Comparison of ENCODE assay signal across 8 cellular contexts in the genomic region with DNA sequence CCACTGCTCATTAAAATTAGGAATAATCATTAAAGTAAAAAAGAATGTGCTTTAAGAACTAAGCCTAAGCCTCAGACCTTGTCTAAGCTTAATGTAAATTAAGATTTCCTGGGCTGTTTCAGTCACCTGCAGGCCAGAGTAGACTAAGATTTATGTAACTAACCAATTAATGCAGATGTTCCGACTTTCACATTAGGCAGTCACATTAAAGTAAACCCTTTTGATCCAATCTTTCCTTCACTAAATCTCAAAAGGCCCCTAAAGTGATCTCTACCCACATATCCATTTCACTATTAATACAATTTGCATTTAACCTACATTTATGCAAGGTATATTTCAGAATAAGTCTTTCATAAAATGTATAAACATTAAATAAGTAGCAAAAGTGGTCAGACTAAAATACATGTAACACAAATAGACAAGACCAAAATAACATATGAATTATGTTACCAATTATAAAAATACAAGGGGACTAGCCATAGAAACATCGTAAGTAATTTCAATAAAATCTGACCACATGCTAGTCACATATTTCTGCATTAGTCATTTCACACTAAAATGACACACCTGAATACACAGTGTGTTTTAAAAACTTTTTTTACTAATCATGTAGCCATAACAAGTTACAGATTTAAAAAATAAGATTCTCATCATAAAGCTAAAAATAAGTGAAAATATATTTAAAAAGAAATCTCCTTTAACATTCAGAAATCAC. TPM values are rescaled to one million over a fixed set of nuclear protein-coding genes. Genes with fewer than 3 reads are reported as not detected.
DNase-seq lines count a peak whose midpoint lies in the region; ATAC-seq, FAIRE-seq and TF ChIP-seq lines count a peak whose summit lies in the region.

No MANE protein-coding gene starts in this region.

- H3K9me3 ChIP-seq in HEK293 (ENCODE audit: control insufficient read depth, insufficient read depth, low read depth, low read length) (no peaks in the 10 kb centered on the region), lower lobe of right lung (no peaks in the 10 kb centered on the region), uterus (no peaks in the 10 kb centered on the region), Peyer's patch (no peaks in the 10 kb centered on the region)

- ATAC-seq in activated B cell treated with CpG ODN at 0.5 μM for 24 hours (ENCODE audit: low read depth) (peak; percentile 51), lower lobe of right lung (no peak)

- intact Hi-C loops in activated B cell treated with CpG ODN at 0.5 μM for 24 hours (cut with micrococcal nuclease), result loop anchor here (1.0 kb wide), 1 partner anchor 8 kb away; the partner anchor contains the start of gene NR3C1
- intact Hi-C loops in lower lobe of right lung (cut with DNase I), result no loop called here
- intact Hi-C loops in uterus (cut with DNase I; ENCODE audit: low total_unique reads), result no loop called here

- peaks cover 36% of the 10 kb centered on the region for H3K4me1 ChIP-seq in HEK293 (ENCODE audit: control insufficient read depth, insufficient read depth, low read length)
- peaks cover 94% of the 10 kb centered on the region for H3K4me1 ChIP-seq in lower lobe of right lung
- peaks cover 0 to 5% of the 10 kb centered on the region in 2 donors for H3K4me1 ChIP-seq in uterus
- peaks cover 0 to 35% (median 12%) of the 10 kb centered on the region in 4 donors for H3K4me1 ChIP-seq in Peyer's patch

- TF ChIP-seq POLR2A in GM12891 (IDR thresholded peaks at IDR 0.05; ENCODE audit: low read depth, low read length) (no peak), uterus (IDR thresholded peaks at IDR 0.05) (no peak), Peyer's patch (IDR thresholded peaks at IDR 0.05) (no peak)

- no peaks in the 10 kb centered on the region for H3K9me3 Mint-ChIP-seq in activated B cell treated with CpG ODN at 0.5 μM for 24 hours

- H3K4me3 ChIP-seq in HEK293 (ENCODE audit: low read depth, low read length) (no peak overlapping the region), lower lobe of right lung (peak overlapping the region; percentile 92), uterus (no peak overlapping the region), Peyer's patch (peak overlapping the region in 1 of 4 donors; percentile 15)

- POLR2A ChIA-PET in HEK293 (lab: Yijun Ruan, JAX) (no interaction called here), activated B cell treated with CpG ODN at 0.5 μM for 24 hours (lab: Charles Lee) (interaction anchor here (1.8 to 2.7 kb wide), 2 partner anchors 9 to 393 kb away, joined by 9 to 11 read pairs; no protein-coding TSS in a partner anchor)

- H3K4me1 Mint-ChIP-seq in activated B cell treated with CpG ODN at 0.5 μM for 24 hours, result peaks cover 89% of the 10 kb centered on the region

- peaks cover 34% of the 10 kb centered on the region for H3K36me3 Mint-ChIP-seq in activated B cell treated with CpG ODN at 0.5 μM for 24 hours (ENCODE audit: low read depth)

- no peak for DNase-seq in GM12891 (ENCODE audit: insufficient read length, low spot score)
- DNase-seq in activated B cell treated with CpG ODN at 0.5 μM for 24 hours, result no peak
- no peak for DNase-seq in lower lobe of right lung
- DNase-seq in uterus, result no peak
- DNase-seq in Peyer's patch, result no peak
- no peak for DNase-seq in NCI-H128 (lab: John Stamatoyannopoulos, UW; ENCODE audit: unreplicated experiment)
- no peak for DNase-seq in SW480 (ENCODE audit: low spot score)

- peak overlapping the region; percentile 75 for H3K4me3 Mint-ChIP-seq in activated B cell treated with CpG ODN at 0.5 μM for 24 hours

- CTCF ChIA-PET in HEK293 (lab: Yijun Ruan, JAX) (interaction anchor here (0.6 to 1.0 kb wide), 2 partner anchors 392 to 682 kb away, joined by 3 read pairs; no protein-coding TSS in a partner anchor), activated B cell treated with CpG ODN at 0.5 μM for 24 hours (lab: Charles Lee) (no interaction called here)

- peak overlapping the region; percentile 82 for H3K27ac Mint-ChIP-seq in activated B cell treated with CpG ODN at 0.5 μM for 24 hours

- H3K27ac ChIP-seq in HEK293 (ENCODE audit: extremely low read depth, low read depth, low read length) (no peak overlapping the region), lower lobe of right lung (no peak overlapping the region), uterus (no peak overlapping the region), Peyer's patch (no peak overlapping the region)

- H3K27me3 Mint-ChIP-seq in activated B cell treated with CpG ODN at 0.5 μM for 24 hours, result no peaks in the 10 kb centered on the region

- peak; percentile 64 for FAIRE-seq in GM12891 (lab: Jason Lieb, UNC)

- peaks cover 0 to 12% of the 10 kb centered on the region in 2 experiments; a peak in 1 of 3 replicates for H3K36me3 ChIP-seq in HEK293 (ENCODE audit: control insufficient read depth in 2 of 2, insufficient read depth in 1 of 2, low read length in 2 of 2)
- H3K36me3 ChIP-seq in lower lobe of right lung, result no peaks in the 10 kb centered on the region
- H3K36me3 ChIP-seq in uterus, result no peaks in the 10 kb centered on the region
- H3K36me3 ChIP-seq in Peyer's patch, result peaks cover 0 to 6% (median 0%) of the 10 kb centered on the region in 3 donors

- H3K27me3 ChIP-seq in lower lobe of right lung (ENCODE audit: low read depth), result no peaks in the 10 kb centered on the region
- no peaks in the 10 kb centered on the region for H3K27me3 ChIP-seq in uterus
- H3K27me3 ChIP-seq in Peyer's patch, result no peaks in the 10 kb centered on the region

- TF ChIP-seq CTCF in HEK293 (tag by site-specific recombination; IDR thresholded peaks at IDR 0.05) (no peak), activated B cell treated with CpG ODN at 0.5 μM for 24 hours (IDR thresholded peaks at IDR 0.05) (no peak), lower lobe of right lung (IDR thresholded peaks at IDR 0.05) (no peak), uterus (IDR thresholded peaks at IDR 0.05) (no peak), Peyer's patch (IDR thresholded peaks at IDR 0.05) (no peak)

TF ChIP-seq in GM12891, 5 proteins besides CTCF, POLR2A, EP300 and RAD21:
- TF ChIP-seq PAX5 (IDR thresholded peaks at IDR 0.05; ENCODE audit: insufficient read depth, low read length, severe bottlenecking) (no peak), SPI1 (IDR thresholded peaks at IDR 0.05; ENCODE audit: low read depth, low read length) (no peak)

TF ChIP-seq in HEK293, 187 proteins besides CTCF, POLR2A, EP300 and RAD21 (continues in another document):
- TF ChIP-seq, protein P1, sequence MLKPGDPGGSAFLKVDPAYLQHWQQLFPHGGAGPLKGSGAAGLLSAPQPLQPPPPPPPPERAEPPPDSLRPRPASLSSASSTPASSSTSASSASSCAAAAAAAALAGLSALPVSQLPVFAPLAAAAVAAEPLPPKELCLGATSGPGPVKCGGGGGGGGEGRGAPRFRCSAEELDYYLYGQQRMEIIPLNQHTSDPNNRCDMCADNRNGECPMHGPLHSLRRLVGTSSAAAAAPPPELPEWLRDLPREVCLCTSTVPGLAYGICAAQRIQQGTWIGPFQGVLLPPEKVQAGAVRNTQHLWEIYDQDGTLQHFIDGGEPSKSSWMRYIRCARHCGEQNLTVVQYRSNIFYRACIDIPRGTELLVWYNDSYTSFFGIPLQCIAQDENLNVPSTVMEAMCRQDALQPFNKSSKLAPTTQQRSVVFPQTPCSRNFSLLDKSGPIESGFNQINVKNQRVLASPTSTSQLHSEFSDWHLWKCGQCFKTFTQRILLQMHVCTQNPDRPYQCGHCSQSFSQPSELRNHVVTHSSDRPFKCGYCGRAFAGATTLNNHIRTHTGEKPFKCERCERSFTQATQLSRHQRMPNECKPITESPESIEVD (tag by site-specific recombination; IDR thresholded peaks at IDR 0.05), result peak; percentile 73
- no peak for TF ChIP-seq GLI4 (tag by site-specific recombination; IDR thresholded peaks at IDR 0.05)
- TF ChIP-seq, protein P2, sequence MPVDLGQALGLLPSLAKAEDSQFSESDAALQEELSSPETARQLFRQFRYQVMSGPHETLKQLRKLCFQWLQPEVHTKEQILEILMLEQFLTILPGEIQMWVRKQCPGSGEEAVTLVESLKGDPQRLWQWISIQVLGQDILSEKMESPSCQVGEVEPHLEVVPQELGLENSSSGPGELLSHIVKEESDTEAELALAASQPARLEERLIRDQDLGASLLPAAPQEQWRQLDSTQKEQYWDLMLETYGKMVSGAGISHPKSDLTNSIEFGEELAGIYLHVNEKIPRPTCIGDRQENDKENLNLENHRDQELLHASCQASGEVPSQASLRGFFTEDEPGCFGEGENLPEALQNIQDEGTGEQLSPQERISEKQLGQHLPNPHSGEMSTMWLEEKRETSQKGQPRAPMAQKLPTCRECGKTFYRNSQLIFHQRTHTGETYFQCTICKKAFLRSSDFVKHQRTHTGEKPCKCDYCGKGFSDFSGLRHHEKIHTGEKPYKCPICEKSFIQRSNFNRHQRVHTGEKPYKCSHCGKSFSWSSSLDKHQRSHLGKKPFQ (tag by site-specific recombination; IDR thresholded peaks at IDR 0.05), result no peak
- peak; percentile 51; the same call in 1 of the 2 replicates for TF ChIP-seq ZNF362 (tag by site-specific recombination; IDR thresholded peaks at IDR 0.05)
- no peak for TF ChIP-seq ZSCAN16 (tag by site-specific recombination; IDR thresholded peaks at IDR 0.05)
- no peak for TF ChIP-seq TRIM28 (IDR thresholded peaks at IDR 0.05; ENCODE audit: borderline replicate concordance, low read length)

RNA-seq across cellular contexts. Expression of gene NR3C1, which starts 7.7 kb away (rescaled TPM):
- 58.2 TPM for polyA plus RNA-seq in GM12891 (2012; ENCODE audit: low read depth, missing spikeins)
- total RNA-seq in activated B cell treated with CpG ODN at 0.5 μM for 24 hours, result 105 and 110 TPM in 2 replicates
- 110 TPM for total RNA-seq in lower lobe of right lung
- 100 to 1,000 TPM in 1 of 4 donors, 10 to 100 TPM in 3; 55.1 to 134 (median 87.3) TPM for total RNA-seq in uterus
- 10 to 100 TPM; 29.7 to 79.2 (median 38.9) TPM for total RNA-seq in Peyer's patch
